In genomic region chr11:1637628-1638027, GRCh38 we compare ENCODE assay signal across 37 cellular contexts. TPM values are rescaled to one million over a fixed set of nuclear protein-coding genes. Genes with fewer than 3 reads are reported as not detected.
"Had no signal": no experiment of that assay in that cellular context is flagged by ENCODE, and none has a peak within 500 bp of the region (broad histone marks: within the 10 kb centered on the region; RNA-seq: fewer than 3 reads in every experiment).

No MANE protein-coding gene starts in this region.

- H3K9me3 ChIP-seq: adrenal gland, body of pancreas, esophagus muscularis mucosa, gastroesophageal sphincter, heart right ventricle had no signal

- H3K4me1 Mint-ChIP-seq: activated CD4-positive, alpha-beta T cell treated with anti-CD3 and anti-CD28 coated beads for 36 hours; activated CD4-positive, alpha-beta T cell treated with anti-CD3 and anti-CD28 coated beads, Interleukin-2, amount 10 ng/mL, durations not matched to agents 24 days and 14 days; activated naive CD8-positive, alpha-beta T cell treated with anti-CD3 and anti-CD28 coated beads, Interleukin-2, amount 50 U/mL, for 24 hours had no signal

- H3K27me3 ChIP-seq: body of pancreas had no signal

- H3K36me3 ChIP-seq: adrenal gland, esophagus muscularis mucosa, gastroesophageal sphincter, heart right ventricle had no signal

- H3K9me3 Mint-ChIP-seq: activated CD4-positive, alpha-beta memory T cell treated with anti-CD3 and anti-CD28 coated beads for 36 hours; activated CD4-positive, alpha-beta T cell treated with anti-CD3 and anti-CD28 coated beads, Interleukin-2, amount 10 ng/mL, durations not matched to agents 24 days and 14 days; activated naive CD4-positive, alpha-beta T cell treated with anti-CD3 and anti-CD28 coated beads for 36 hours; activated naive CD4-positive, alpha-beta T cell treated with anti-CD3 and anti-CD28 coated beads, Interleukin-2, amount 50 U/mL, for 24 hours; activated naive CD8-positive, alpha-beta T cell treated with anti-CD3 and anti-CD28 coated beads for 36 hours; activated naive CD8-positive, alpha-beta T cell treated with anti-CD3 and anti-CD28 coated beads, Interleukin-2, amount 50 U/mL, for 24 hours; activated T-helper 1 cell treated with anti-CD3 and anti-CD28 coated beads, Interleukin-12 subunit alpha, Interleukin-12 subunit beta, Interleukin-2, Interleukin-4 antibody, amounts not matched to agents 30 ng/mL and 10 ng/mL and 1 ng/mL, durations not matched to agents 14 hours and 24 hours and 36 hours; activated T-helper 2 cell treated with anti-CD3 and anti-CD28 coated beads, Interferon-gamma antibody, Interleukin-2, Interleukin-4, amounts not matched to agents 10 μg/mL and 5 μg/mL and 100 μg/mL, durations not matched to agents 14 hours and 24 hours and 36 hours; effector memory CD8-positive, alpha-beta T cell had no signal

- H3K4me3 Mint-ChIP-seq: activated CD4-positive, alpha-beta memory T cell treated with anti-CD3 and anti-CD28 coated beads for 36 hours; activated CD4-positive, alpha-beta T cell treated with anti-CD3 and anti-CD28 coated beads for 36 hours; activated CD4-positive, alpha-beta T cell treated with anti-CD3 and anti-CD28 coated beads, Interleukin-2, amount 10 ng/mL, durations not matched to agents 24 days and 14 days; activated CD8-positive, alpha-beta memory T cell treated with anti-CD3 and anti-CD28 coated beads, Interleukin-2, amount 10 ng/mL, durations not matched to agents 7 days and 5 days; activated CD8-positive, alpha-beta T cell treated with anti-CD3 and anti-CD28 coated beads, Interleukin-2, amount 10 ng/mL, durations not matched to agents 7 days and 5 days; activated naive CD4-positive, alpha-beta T cell treated with anti-CD3 and anti-CD28 coated beads for 36 hours; activated naive CD4-positive, alpha-beta T cell treated with anti-CD3 and anti-CD28 coated beads, Interleukin-2, amount 50 U/mL, for 24 hours; activated naive CD8-positive, alpha-beta T cell treated with anti-CD3 and anti-CD28 coated beads for 36 hours; activated naive CD8-positive, alpha-beta T cell treated with anti-CD3 and anti-CD28 coated beads, Interleukin-2, amount 50 U/mL, for 24 hours; activated T-helper 1 cell treated with anti-CD3 and anti-CD28 coated beads, Interleukin-12 subunit alpha, Interleukin-12 subunit beta, Interleukin-2, Interleukin-4 antibody, amounts not matched to agents 30 ng/mL and 10 ng/mL and 1 ng/mL, durations not matched to agents 14 hours and 24 hours and 36 hours; effector memory CD8-positive, alpha-beta T cell had no signal

- H3K4me2 ChIP-seq: hepatocyte had no signal

- DNase-seq: activated CD4-positive, alpha-beta memory T cell treated with anti-CD3 and anti-CD28 coated beads for 36 hours; activated CD4-positive, alpha-beta T cell treated with anti-CD3 and anti-CD28 coated beads for 36 hours; activated CD4-positive, alpha-beta T cell treated with anti-CD3 and anti-CD28 coated beads, Interleukin-2, amount 10 ng/mL, durations not matched to agents 24 days and 14 days; activated CD4-positive, CD25-positive, alpha-beta regulatory T cell; activated CD4-positive, CD25-positive, alpha-beta regulatory T cell treated with anti-CD3 and anti-CD28 coated beads, Interleukin-2, amount 50 U/mL, for 72 hours; activated CD8-positive, alpha-beta memory T cell treated with anti-CD3 and anti-CD28 coated beads, Interleukin-2, amount 10 ng/mL, durations not matched to agents 7 days and 5 days; activated CD8-positive, alpha-beta memory T cell treated with anti-CD3 and anti-CD28 coated beads, Interleukin-2, amount 50 U/mL, for 4 hours; activated CD8-positive, alpha-beta T cell treated with anti-CD3 and anti-CD28 coated beads, Interleukin-2, amount 10 ng/mL, durations not matched to agents 7 days and 5 days; activated effector memory CD4-positive, alpha-beta T cell treated with anti-CD3 and anti-CD28 coated beads, Interleukin-2, amount 50 U/mL, for 16 hours; activated naive CD4-positive, alpha-beta T cell treated with anti-CD3 and anti-CD28 coated beads for 36 hours; activated naive CD8-positive, alpha-beta T cell treated with anti-CD3 and anti-CD28 coated beads for 36 hours; activated naive CD8-positive, alpha-beta T cell treated with anti-CD3 and anti-CD28 coated beads, Interleukin-2, amount 50 U/mL, for 24 hours; activated T-cell treated with anti-CD3 and anti-CD28 coated beads, Interleukin-2, amount 50 U/mL, for 1 hour; activated T-cell treated with anti-CD3 and anti-CD28 coated beads, Interleukin-2, amount 50 U/mL, for 48 hours; adrenal gland; amygdala; body of pancreas; caudate nucleus; cortex of kidney; dermis blood vessel endothelial cell; effector CD4-positive, alpha-beta T cell; effector memory CD8-positive, alpha-beta T cell; erythroblast; foreskin keratinocyte; heart right ventricle had no signal

- H3K27ac ChIP-seq: adrenal gland, body of pancreas, esophagus muscularis mucosa, foreskin keratinocyte, gastroesophageal sphincter, hepatocyte had no signal

- FAIRE-seq: colon had no signal

- H3K79me2 ChIP-seq: hepatocyte had no signal

- H2AFZ ChIP-seq: hepatocyte had no signal

- H3K4me3 ChIP-seq: adrenal gland, body of pancreas, esophagus muscularis mucosa, gastroesophageal sphincter, heart right ventricle, hepatocyte had no signal

- ATAC-seq: activated CD4-positive, alpha-beta T cell treated with anti-CD3 and anti-CD28 coated beads for 36 hours; activated CD8-positive, alpha-beta memory T cell treated with anti-CD3 and anti-CD28 coated beads, Interleukin-2, amount 10 ng/mL, durations not matched to agents 7 days and 5 days; activated CD8-positive, alpha-beta T cell treated with anti-CD3 and anti-CD28 coated beads, Interleukin-2, amount 10 ng/mL, durations not matched to agents 7 days and 5 days; activated naive CD8-positive, alpha-beta T cell treated with anti-CD3 and anti-CD28 coated beads, Interleukin-2, amount 50 U/mL, for 24 hours; body of pancreas; effector memory CD8-positive, alpha-beta T cell; foreskin keratinocyte; gastroesophageal sphincter; heart right ventricle had no signal

- H3K27ac Mint-ChIP-seq: activated CD4-positive, alpha-beta memory T cell treated with anti-CD3 and anti-CD28 coated beads for 36 hours; activated CD4-positive, alpha-beta T cell treated with anti-CD3 and anti-CD28 coated beads for 36 hours; activated CD4-positive, alpha-beta T cell treated with anti-CD3 and anti-CD28 coated beads, Interleukin-2, amount 10 ng/mL, durations not matched to agents 24 days and 14 days; activated CD8-positive, alpha-beta memory T cell treated with anti-CD3 and anti-CD28 coated beads, Interleukin-2, amount 10 ng/mL, durations not matched to agents 7 days and 5 days; activated CD8-positive, alpha-beta T cell treated with anti-CD3 and anti-CD28 coated beads, Interleukin-2, amount 10 ng/mL, durations not matched to agents 7 days and 5 days; activated naive CD4-positive, alpha-beta T cell treated with anti-CD3 and anti-CD28 coated beads for 36 hours; activated naive CD8-positive, alpha-beta T cell treated with anti-CD3 and anti-CD28 coated beads for 36 hours; activated naive CD8-positive, alpha-beta T cell treated with anti-CD3 and anti-CD28 coated beads, Interleukin-2, amount 50 U/mL, for 24 hours; activated T-helper 1 cell treated with anti-CD3 and anti-CD28 coated beads, Interleukin-12 subunit alpha, Interleukin-12 subunit beta, Interleukin-2, Interleukin-4 antibody, amounts not matched to agents 30 ng/mL and 10 ng/mL and 1 ng/mL, durations not matched to agents 14 hours and 24 hours and 36 hours; activated T-helper 2 cell treated with anti-CD3 and anti-CD28 coated beads, Interferon-gamma antibody, Interleukin-2, Interleukin-4, amounts not matched to agents 10 μg/mL and 5 μg/mL and 100 μg/mL, durations not matched to agents 14 hours and 24 hours and 36 hours; effector memory CD8-positive, alpha-beta T cell had no signal

- H3K4me1 ChIP-seq: adrenal gland, foreskin keratinocyte, gastroesophageal sphincter had no signal

- H3K36me3 Mint-ChIP-seq: activated CD4-positive, alpha-beta memory T cell treated with anti-CD3 and anti-CD28 coated beads for 36 hours; activated CD8-positive, alpha-beta memory T cell treated with anti-CD3 and anti-CD28 coated beads, Interleukin-2, amount 10 ng/mL, durations not matched to agents 7 days and 5 days; activated naive CD4-positive, alpha-beta T cell treated with anti-CD3 and anti-CD28 coated beads, Interleukin-2, amount 50 U/mL, for 24 hours; activated naive CD8-positive, alpha-beta T cell treated with anti-CD3 and anti-CD28 coated beads for 36 hours had no signal

RNA-seq across cellular contexts. Expression of gene KRTAP5-5, which starts 8.1 kb away (rescaled TPM):
- total RNA-seq: activated CD4-positive, alpha-beta memory T cell treated with anti-CD3 and anti-CD28 coated beads for 36 hours; activated CD4-positive, alpha-beta T cell treated with anti-CD3 and anti-CD28 coated beads for 36 hours; activated CD4-positive, alpha-beta T cell treated with anti-CD3 and anti-CD28 coated beads, Interleukin-2, amount 10 ng/mL, durations not matched to agents 24 days and 14 days; activated CD8-positive, alpha-beta memory T cell treated with anti-CD3 and anti-CD28 coated beads for 36 hours; activated CD8-positive, alpha-beta memory T cell treated with anti-CD3 and anti-CD28 coated beads, Interleukin-2, amount 10 ng/mL, durations not matched to agents 7 days and 5 days; activated CD8-positive, alpha-beta T cell treated with anti-CD3 and anti-CD28 coated beads, Interleukin-2, amount 10 ng/mL, durations not matched to agents 7 days and 5 days; activated naive CD4-positive, alpha-beta T cell treated with anti-CD3 and anti-CD28 coated beads for 36 hours; activated naive CD8-positive, alpha-beta T cell treated with anti-CD3 and anti-CD28 coated beads for 36 hours; activated T-helper 1 cell treated with anti-CD3 and anti-CD28 coated beads, Interleukin-12 subunit alpha, Interleukin-12 subunit beta, Interleukin-2, Interleukin-4 antibody, amounts not matched to agents 30 ng/mL and 10 ng/mL and 1 ng/mL, durations not matched to agents 14 hours and 24 hours and 36 hours; activated T-helper 2 cell treated with anti-CD3 and anti-CD28 coated beads, Interferon-gamma antibody, Interleukin-2, Interleukin-4, amounts not matched to agents 10 μg/mL and 5 μg/mL and 100 μg/mL, durations not matched to agents 14 hours and 24 hours and 36 hours; adrenal gland; aorta; body of pancreas; chondrocyte; dermis blood vessel endothelial cell; esophagus muscularis mucosa; foreskin keratinocyte; gastroesophageal sphincter; glomerular endothelial cell; heart right ventricle; hepatocyte; T-helper 2 cell treated with Interferon-gamma antibody and Interleukin-4, amounts not matched to agents 100 ng/mL and 5 ng/mL, for 36 hours had no signal
- polyA plus RNA-seq: adrenal gland, aorta, foreskin keratinocyte, heart right ventricle had no signal

RNA-seq across cellular contexts. Expression of gene KRTAP5-4, which starts 15.7 kb away (rescaled TPM):
- total RNA-seq: activated CD4-positive, alpha-beta memory T cell treated with anti-CD3 and anti-CD28 coated beads for 36 hours; activated CD4-positive, alpha-beta T cell treated with anti-CD3 and anti-CD28 coated beads for 36 hours; activated CD4-positive, alpha-beta T cell treated with anti-CD3 and anti-CD28 coated beads, Interleukin-2, amount 10 ng/mL, durations not matched to agents 24 days and 14 days; activated CD8-positive, alpha-beta memory T cell treated with anti-CD3 and anti-CD28 coated beads for 36 hours; activated CD8-positive, alpha-beta memory T cell treated with anti-CD3 and anti-CD28 coated beads, Interleukin-2, amount 10 ng/mL, durations not matched to agents 7 days and 5 days; activated CD8-positive, alpha-beta T cell treated with anti-CD3 and anti-CD28 coated beads, Interleukin-2, amount 10 ng/mL, durations not matched to agents 7 days and 5 days; activated naive CD4-positive, alpha-beta T cell treated with anti-CD3 and anti-CD28 coated beads for 36 hours; activated naive CD8-positive, alpha-beta T cell treated with anti-CD3 and anti-CD28 coated beads for 36 hours; activated T-helper 1 cell treated with anti-CD3 and anti-CD28 coated beads, Interleukin-12 subunit alpha, Interleukin-12 subunit beta, Interleukin-2, Interleukin-4 antibody, amounts not matched to agents 30 ng/mL and 10 ng/mL and 1 ng/mL, durations not matched to agents 14 hours and 24 hours and 36 hours; activated T-helper 2 cell treated with anti-CD3 and anti-CD28 coated beads, Interferon-gamma antibody, Interleukin-2, Interleukin-4, amounts not matched to agents 10 μg/mL and 5 μg/mL and 100 μg/mL, durations not matched to agents 14 hours and 24 hours and 36 hours; adrenal gland; aorta; body of pancreas; chondrocyte; dermis blood vessel endothelial cell; esophagus muscularis mucosa; foreskin keratinocyte; gastroesophageal sphincter; glomerular endothelial cell; heart right ventricle; hepatocyte; T-helper 2 cell treated with Interferon-gamma antibody and Interleukin-4, amounts not matched to agents 100 ng/mL and 5 ng/mL, for 36 hours had no signal
- polyA plus RNA-seq: adrenal gland, aorta, foreskin keratinocyte, heart right ventricle, hepatocyte had no signal

RNA-seq across cellular contexts. Expression of gene KRTAP5-3, which starts 29.4 kb away (rescaled TPM):
- total RNA-seq: activated CD4-positive, alpha-beta memory T cell treated with anti-CD3 and anti-CD28 coated beads for 36 hours; activated CD4-positive, alpha-beta T cell treated with anti-CD3 and anti-CD28 coated beads for 36 hours; activated CD4-positive, alpha-beta T cell treated with anti-CD3 and anti-CD28 coated beads, Interleukin-2, amount 10 ng/mL, durations not matched to agents 24 days and 14 days; activated CD8-positive, alpha-beta memory T cell treated with anti-CD3 and anti-CD28 coated beads for 36 hours; activated CD8-positive, alpha-beta memory T cell treated with anti-CD3 and anti-CD28 coated beads, Interleukin-2, amount 10 ng/mL, durations not matched to agents 7 days and 5 days; activated CD8-positive, alpha-beta T cell treated with anti-CD3 and anti-CD28 coated beads, Interleukin-2, amount 10 ng/mL, durations not matched to agents 7 days and 5 days; activated naive CD4-positive, alpha-beta T cell treated with anti-CD3 and anti-CD28 coated beads for 36 hours; activated naive CD8-positive, alpha-beta T cell treated with anti-CD3 and anti-CD28 coated beads for 36 hours; activated T-helper 1 cell treated with anti-CD3 and anti-CD28 coated beads, Interleukin-12 subunit alpha, Interleukin-12 subunit beta, Interleukin-2, Interleukin-4 antibody, amounts not matched to agents 30 ng/mL and 10 ng/mL and 1 ng/mL, durations not matched to agents 14 hours and 24 hours and 36 hours; activated T-helper 2 cell treated with anti-CD3 and anti-CD28 coated beads, Interferon-gamma antibody, Interleukin-2, Interleukin-4, amounts not matched to agents 10 μg/mL and 5 μg/mL and 100 μg/mL, durations not matched to agents 14 hours and 24 hours and 36 hours; adrenal gland; aorta; body of pancreas; chondrocyte; dermis blood vessel endothelial cell; esophagus muscularis mucosa; foreskin keratinocyte; gastroesophageal sphincter; glomerular endothelial cell; heart right ventricle; hepatocyte; T-helper 2 cell treated with Interferon-gamma antibody and Interleukin-4, amounts not matched to agents 100 ng/mL and 5 ng/mL, for 36 hours had no signal
- polyA plus RNA-seq: adrenal gland, aorta, foreskin keratinocyte, heart right ventricle, hepatocyte had no signal

RNA-seq across cellular contexts. Expression of gene KRTAP5-2, which starts 39.5 kb away (rescaled TPM):
- total RNA-seq: activated CD4-positive, alpha-beta memory T cell treated with anti-CD3 and anti-CD28 coated beads for 36 hours; activated CD4-positive, alpha-beta T cell treated with anti-CD3 and anti-CD28 coated beads for 36 hours; activated CD4-positive, alpha-beta T cell treated with anti-CD3 and anti-CD28 coated beads, Interleukin-2, amount 10 ng/mL, durations not matched to agents 24 days and 14 days; activated CD8-positive, alpha-beta memory T cell treated with anti-CD3 and anti-CD28 coated beads for 36 hours; activated CD8-positive, alpha-beta memory T cell treated with anti-CD3 and anti-CD28 coated beads, Interleukin-2, amount 10 ng/mL, durations not matched to agents 7 days and 5 days; activated CD8-positive, alpha-beta T cell treated with anti-CD3 and anti-CD28 coated beads, Interleukin-2, amount 10 ng/mL, durations not matched to agents 7 days and 5 days; activated naive CD4-positive, alpha-beta T cell treated with anti-CD3 and anti-CD28 coated beads for 36 hours; activated naive CD8-positive, alpha-beta T cell treated with anti-CD3 and anti-CD28 coated beads for 36 hours; activated T-helper 1 cell treated with anti-CD3 and anti-CD28 coated beads, Interleukin-12 subunit alpha, Interleukin-12 subunit beta, Interleukin-2, Interleukin-4 antibody, amounts not matched to agents 30 ng/mL and 10 ng/mL and 1 ng/mL, durations not matched to agents 14 hours and 24 hours and 36 hours; activated T-helper 2 cell treated with anti-CD3 and anti-CD28 coated beads, Interferon-gamma antibody, Interleukin-2, Interleukin-4, amounts not matched to agents 10 μg/mL and 5 μg/mL and 100 μg/mL, durations not matched to agents 14 hours and 24 hours and 36 hours; adrenal gland; aorta; body of pancreas; chondrocyte; dermis blood vessel endothelial cell; esophagus muscularis mucosa; foreskin keratinocyte; gastroesophageal sphincter; glomerular endothelial cell; heart right ventricle; hepatocyte; T-helper 2 cell treated with Interferon-gamma antibody and Interleukin-4, amounts not matched to agents 100 ng/mL and 5 ng/mL, for 36 hours had no signal
- polyA plus RNA-seq: adrenal gland, aorta, foreskin keratinocyte, hepatocyte had no signal

RNA-seq across cellular contexts. Expression of gene KRTAP5-1, which starts 52.5 kb away (rescaled TPM):
- total RNA-seq: activated CD4-positive, alpha-beta memory T cell treated with anti-CD3 and anti-CD28 coated beads for 36 hours; activated CD4-positive, alpha-beta T cell treated with anti-CD3 and anti-CD28 coated beads for 36 hours; activated CD4-positive, alpha-beta T cell treated with anti-CD3 and anti-CD28 coated beads, Interleukin-2, amount 10 ng/mL, durations not matched to agents 24 days and 14 days; activated CD8-positive, alpha-beta memory T cell treated with anti-CD3 and anti-CD28 coated beads for 36 hours; activated CD8-positive, alpha-beta memory T cell treated with anti-CD3 and anti-CD28 coated beads, Interleukin-2, amount 10 ng/mL, durations not matched to agents 7 days and 5 days; activated CD8-positive, alpha-beta T cell treated with anti-CD3 and anti-CD28 coated beads, Interleukin-2, amount 10 ng/mL, durations not matched to agents 7 days and 5 days; activated naive CD4-positive, alpha-beta T cell treated with anti-CD3 and anti-CD28 coated beads for 36 hours; activated naive CD8-positive, alpha-beta T cell treated with anti-CD3 and anti-CD28 coated beads for 36 hours; activated T-helper 1 cell treated with anti-CD3 and anti-CD28 coated beads, Interleukin-12 subunit alpha, Interleukin-12 subunit beta, Interleukin-2, Interleukin-4 antibody, amounts not matched to agents 30 ng/mL and 10 ng/mL and 1 ng/mL, durations not matched to agents 14 hours and 24 hours and 36 hours; activated T-helper 2 cell treated with anti-CD3 and anti-CD28 coated beads, Interferon-gamma antibody, Interleukin-2, Interleukin-4, amounts not matched to agents 10 μg/mL and 5 μg/mL and 100 μg/mL, durations not matched to agents 14 hours and 24 hours and 36 hours; adrenal gland; aorta; body of pancreas; chondrocyte; dermis blood vessel endothelial cell; esophagus muscularis mucosa; foreskin keratinocyte; gastroesophageal sphincter; glomerular endothelial cell; heart right ventricle; hepatocyte; T-helper 2 cell treated with Interferon-gamma antibody and Interleukin-4, amounts not matched to agents 100 ng/mL and 5 ng/mL, for 36 hours had no signal
- polyA plus RNA-seq: aorta, foreskin keratinocyte, heart right ventricle, hepatocyte had no signal
